ENCODE assay signal across 20 cellular contexts in genomic region chr19:40266111-40266510, GRCh38. TPM values are rescaled to one million over a fixed set of nuclear protein-coding genes. Genes with fewer than 3 reads are reported as not detected.
DNase-seq lines count a peak whose midpoint lies in the region; ATAC-seq, FAIRE-seq and TF ChIP-seq lines count a peak whose summit lies in the region.
"Had no signal": no experiment of that assay in that cellular context is flagged by ENCODE, and none has a peak within 500 bp of the region (broad histone marks: within the 10 kb centered on the region; RNA-seq: fewer than 3 reads in every experiment).

No MANE protein-coding gene starts in this region.

- H3K9me3 Mint-ChIP-seq in endodermal cell, result no peaks in the 10 kb centered on the region
- H3K9me3 Mint-ChIP-seq: immature natural killer cell had no signal

- DNase-seq in DMS153 treated with DMSO at 0.1 percent for 48 hours (lab: John Stamatoyannopoulos, UW; ENCODE audit: unreplicated experiment) (peak; percentile 46), NCI-H2171 (lab: John Stamatoyannopoulos, UW) (peak; percentile 51), endodermal cell (no peak), pancreas (peak in 4 of 6 donors; percentile 38 to 79 (median 60)), coronary artery (ENCODE audit: low spot score) (no peak), UCSD-AML1 (lab: John Stamatoyannopoulos, UW; ENCODE audit: unreplicated experiment) (no peak), HTR-8/SVneo (ENCODE audit: insufficient read length, low spot score) (no peak)
- DNase-seq: activated CD8-positive, alpha-beta memory T cell treated with anti-CD3 and anti-CD28 coated beads for 24 hours; activated gamma-delta T cell; brain microvascular endothelial cell; DND-41; immature natural killer cell; midbrain; NCI-H1436; stimulated activated CD4-positive, alpha-beta T cell treated with anti-CD3 and anti-CD28 coated beads, Interleukin-15, amount 100 ng/mL, for 24 hours had no signal

- WGBS in endodermal cell (ENCODE audit: insufficient coverage in 1 of 2, insufficient read length in 1 of 2), 2 experiments, result 94 to 97% methylated on average over 14 to 17 of the region's 17 CpGs
- 29 to 35% methylated on average over 17 of the region's 17 CpGs for WGBS in pancreas, 2 donors

- no peaks in the 10 kb centered on the region for H3K27me3 Mint-ChIP-seq in endodermal cell (ENCODE audit: insufficient read depth)

- H3K27ac ChIP-seq in endodermal cell (ENCODE audit: low read depth, low read length), result peak overlapping the region; percentile 16
- peak overlapping the region in 3 of 4 donors; percentile 8 to 38 (median 26) for H3K27ac ChIP-seq in pancreas
- H3K27ac ChIP-seq in coronary artery, result peak overlapping the region in 1 of 2 donors; percentile 5
- H3K27ac ChIP-seq: brain microvascular endothelial cell, tibial nerve had no signal

- peak; percentile 42 to 78 (median 64) for ATAC-seq in pancreas
- ATAC-seq in HG02588 (IDR thresholded peaks at IDR 0.05; ENCODE audit: unreplicated experiment), result no peak
- ATAC-seq: SK-N-SH treated with all-trans-retinoic acid at 6 μM for 48 hours had no signal

- H3K36me3 ChIP-seq in endodermal cell (ENCODE audit: control insufficient read depth, insufficient read depth, low read length) (peaks cover 52% of the 10 kb centered on the region), pancreas (peaks cover 0 to 11% (median 0%) of the 10 kb centered on the region in 3 donors)

- no peak overlapping the region for H3K4me3 Mint-ChIP-seq in endodermal cell
- H3K4me3 Mint-ChIP-seq: immature natural killer cell had no signal

- TF ChIP-seq CTCF in endodermal cell (conservative IDR thresholded peaks at IDR 0.05), result no peak
- TF ChIP-seq CTCF in pancreas (IDR thresholded peaks at IDR 0.05), result no peak
- no peak for TF ChIP-seq CTCF in coronary artery (IDR thresholded peaks at IDR 0.05)

- H3K27ac Mint-ChIP-seq in endodermal cell, result peak overlapping the region; percentile 25

- peaks cover 16% of the 10 kb centered on the region for H3K4me1 Mint-ChIP-seq in endodermal cell

- H3K9me3 ChIP-seq in endodermal cell (ENCODE audit: control insufficient read depth, low read length) (no peaks in the 10 kb centered on the region), pancreas (no peaks in the 10 kb centered on the region)
- H3K9me3 ChIP-seq: tibial nerve had no signal

- no peaks in the 10 kb centered on the region for H3K27me3 ChIP-seq in endodermal cell (ENCODE audit: control insufficient read depth, insufficient read depth, low read length, poor library complexity, severe bottlenecking)
- no peaks in the 10 kb centered on the region for H3K27me3 ChIP-seq in pancreas
- H3K27me3 ChIP-seq: brain microvascular endothelial cell, tibial nerve had no signal

- no peaks in the 10 kb centered on the region for H3K4me1 ChIP-seq in endodermal cell (ENCODE audit: control insufficient read depth, insufficient read depth, low read length)
- peaks cover 0 to 10% (median 8%) of the 10 kb centered on the region in 3 donors for H3K4me1 ChIP-seq in pancreas

- H3K4me3 ChIP-seq in endodermal cell (ENCODE audit: low read length) (no peak overlapping the region), pancreas (no peak overlapping the region), coronary artery (no peak overlapping the region)
- H3K4me3 ChIP-seq: tibial nerve had no signal

- H3K36me3 Mint-ChIP-seq in endodermal cell (ENCODE audit: low read depth), result peaks cover 50% of the 10 kb centered on the region

- FAIRE-seq in pancreas (lab: Jason Lieb, UNC) (no peak), HTR-8/SVneo (lab: Jason Lieb, UNC) (no peak)
- FAIRE-seq: frontal cortex, TTC549 had no signal

- no peak overlapping the region for H3K9ac ChIP-seq in endodermal cell (ENCODE audit: extremely low read depth, low read length, poor library complexity, severe bottlenecking)

- intact Hi-C loops in pancreas (cut with DNase I), result no loop called here

RNA-seq across cellular contexts. Expression of gene AKT2, which starts 19.0 kb away (rescaled TPM):
- total RNA-seq in endodermal cell, result 100 to 1,000 TPM; 190 to 208 TPM
- polyA plus RNA-seq in endodermal cell (2013, experiment 1 of 2), result 107 TPM
- polyA plus RNA-seq in endodermal cell (2013, experiment 2 of 2), result 99.8 TPM
- 10 to 100 TPM; 49.2 to 79.3 (median 54.5) TPM for total RNA-seq in pancreas
- 10 to 100 TPM; 54.8 to 70.1 TPM for polyA plus RNA-seq in pancreas

RNA-seq across cellular contexts. Expression of gene CCNP, which starts 39.6 kb away (rescaled TPM):
- total RNA-seq in endodermal cell, result 1 to 10 TPM in 1 of 2 donors, under 1 TPM in 1; 0.73 to 1.4 TPM
- 0.21 TPM for polyA plus RNA-seq in endodermal cell (2013, experiment 1 of 2)
- polyA plus RNA-seq in endodermal cell (2013, experiment 2 of 2), result 0.41 TPM
- total RNA-seq in pancreas, result under 1 TPM in 1 of 6 donors, not detected in 5; 0.19 TPM
- under 1 TPM in 1 of 2 donors, not detected in 1; 0.21 TPM for polyA plus RNA-seq in pancreas
- polyA plus RNA-seq: immature natural killer cell had no signal

RNA-seq across cellular contexts. Expression of gene TTC9B, which starts 47.9 kb away (rescaled TPM):
- total RNA-seq in endodermal cell, result not detected
- 1.3 TPM for polyA plus RNA-seq in endodermal cell (2013, experiment 1 of 2)
- 0.91 TPM for polyA plus RNA-seq in endodermal cell (2013, experiment 2 of 2)
- total RNA-seq in pancreas, result not detected
- under 1 TPM in 1 of 2 donors, not detected in 1; 0.05 TPM for polyA plus RNA-seq in pancreas
- polyA plus RNA-seq: immature natural killer cell had no signal

Comparison
In these comparisons a context has a peak if more than half of its experiments do, and no peak if none do; other contexts are left out.
1. DNase-seq: peak in DMS153 treated with DMSO at 0.1 percent for 48 hours (single experiment), NCI-H2171 (single experiment) and pancreas (4 of 6); none in endodermal cell (single experiment), coronary artery (single experiment), UCSD-AML1 (single experiment) and HTR-8/SVneo (single experiment).